19 cellular contexts compared by ENCODE assay signal in the genomic region with DNA sequence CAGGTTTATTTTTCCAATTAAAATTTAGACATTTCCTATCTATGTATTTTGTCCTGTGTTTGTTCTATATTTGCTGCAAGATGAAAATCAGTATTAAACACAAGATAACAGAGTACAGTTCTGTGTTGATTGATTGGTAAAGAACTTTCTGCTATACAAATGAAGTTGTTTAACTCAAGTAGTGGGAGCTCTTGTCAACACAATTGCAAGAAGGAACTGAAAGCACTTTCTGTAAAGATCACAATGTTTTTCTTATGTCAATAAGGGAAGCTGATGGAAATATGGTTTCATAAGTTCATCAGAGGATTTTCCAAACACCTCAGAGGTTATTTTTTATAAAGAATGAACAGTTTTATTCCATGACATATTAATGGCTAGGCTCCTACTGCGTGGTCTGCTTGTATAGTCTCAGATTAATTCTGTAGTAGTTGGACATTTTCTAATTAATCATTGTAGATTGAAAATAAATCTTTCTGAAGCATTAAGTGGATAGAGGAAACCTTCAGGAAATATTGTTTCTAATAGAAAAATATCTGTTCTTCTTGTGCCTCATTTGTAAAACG.
A peak's percentile ranks its signal among the peaks of the same experiment; 100 is the strongest.
DNase-seq lines count a peak whose midpoint lies in the region; ATAC-seq, FAIRE-seq and TF ChIP-seq lines count a peak whose summit lies in the region.
"Had no signal": no experiment of that assay in that cellular context is flagged by ENCODE, and none has a peak within 500 bp of the region (broad histone marks: within the 10 kb centered on the region; RNA-seq: fewer than 3 reads in every experiment).

No MANE protein-coding gene starts in this region.

- intact Hi-C loops in HCT116 (cut with micrococcal nuclease): no loop called here

- TF ChIP-seq POLR2A in GM12891 (IDR thresholded peaks at IDR 0.05; ENCODE audit: low read depth, low read length): no peak
- TF ChIP-seq POLR2A in HCT116 (IDR thresholded peaks at IDR 0.05; ENCODE audit: borderline replicate concordance, extremely low read depth, insufficient read depth, insufficient read length): no peak

- H4K20me1 ChIP-seq in HCT116 (ENCODE audit: insufficient read depth) (no peaks in the 10 kb centered on the region), SU-DHL-6 (ENCODE audit: low read depth, low read length) (no peaks in the 10 kb centered on the region)

- RAD21 ChIA-PET in HCT116 (lab: Charles Lee; ENCODE audit: low non-redundant PET in 1 of 2, low total read pairs in 2 of 2, uncharacterized antibody in 2 of 2, unreplicated experiment in 2 of 2): no interaction called here

- H3K27ac Mint-ChIP-seq in activated CD8-positive, alpha-beta T cell treated with anti-CD3 and anti-CD28 coated beads, Interleukin-2, amount 10 ng/mL, durations not matched to agents 7 days and 5 days: no peak overlapping the region
- H3K27ac Mint-ChIP-seq: T-cell had no signal

- H3K9me2 ChIP-seq in HCT116 (ENCODE audit: insufficient read depth) (no peaks in the 10 kb centered on the region), SU-DHL-6 (replicated peaks; ENCODE audit: insufficient read depth, low read length) (no peaks in the 10 kb centered on the region)

- DNase-seq in GM12891 (ENCODE audit: insufficient read length, low spot score) (no peak), HCT116 (ENCODE audit: low read depth, low spot score) (no peak), NAMALWA (ENCODE audit: low spot score) (peak; percentile 3), midbrain (lab: John Stamatoyannopoulos, UW) (no peak), NCI-H2029 (lab: John Stamatoyannopoulos, UW) (no peak)
- DNase-seq in activated CD8-positive, alpha-beta T cell treated with anti-CD3 and anti-CD28 coated beads, Interleukin-2, amount 10 ng/mL, durations not matched to agents 7 days and 5 days: no peak
- DNase-seq: COR-L47, HCEC 1CT, NCI-H1417 treated with DMSO at 0.1 percent for 48 hours, NCI-H2029 treated with DMSO at 0.1 percent for 48 hours, NCI-H510A, PC-9, T-cell, T-helper 9 cell had no signal

- FAIRE-seq in GM12891 (lab: Jason Lieb, UNC): no peak
- FAIRE-seq: K562 had no signal

- H3K4me3 ChIP-seq in HCT116 (replicated peaks in 1 of 2; ENCODE audit: low read depth in 1 of 2, low read length in 2 of 2): no peak overlapping the region
- H3K4me3 ChIP-seq in SU-DHL-6 (ENCODE audit: insufficient read depth, low read length, poor library complexity, severe bottlenecking): no peak overlapping the region
- H3K4me3 ChIP-seq: GM23248, K562, PC-9, SK-N-MC had no signal

- no peaks in the 10 kb centered on the region for H3K4me1 Mint-ChIP-seq in activated CD8-positive, alpha-beta T cell treated with anti-CD3 and anti-CD28 coated beads, Interleukin-2, amount 10 ng/mL, durations not matched to agents 7 days and 5 days (ENCODE audit: low read depth)
- H3K4me1 Mint-ChIP-seq: T-cell had no signal

- no peaks in the 10 kb centered on the region for H3K27me3 Mint-ChIP-seq in activated CD8-positive, alpha-beta T cell treated with anti-CD3 and anti-CD28 coated beads, Interleukin-2, amount 10 ng/mL, durations not matched to agents 7 days and 5 days (ENCODE audit: low read depth)
- H3K27me3 Mint-ChIP-seq: T-cell had no signal

- H3K27ac ChIP-seq in HCT116 (ENCODE audit: low read depth, low read length): no peak overlapping the region
- H3K27ac ChIP-seq in SU-DHL-6 (ENCODE audit: low read depth, low read length): no peak overlapping the region
- H3K27ac ChIP-seq: GM23248, PC-9, SK-N-MC had no signal

- CTCF ChIA-PET in HCT116 (lab: Charles Lee): no interaction called here
- CTCF ChIA-PET in activated CD8-positive, alpha-beta T cell treated with anti-CD3 and anti-CD28 coated beads, Interleukin-2, amount 10 ng/mL, durations not matched to agents 7 days and 5 days (lab: Charles Lee): no interaction called here

- H3K9me3 ChIP-seq in HCT116 (ENCODE audit: control insufficient read depth in 1 of 2, insufficient read depth in 1 of 2, low read depth in 1 of 2, low read length in 2 of 2): no peaks in the 10 kb centered on the region
- H3K9me3 ChIP-seq in SU-DHL-6 (ENCODE audit: insufficient read depth, low read length): no peaks in the 10 kb centered on the region

- no peaks in the 10 kb centered on the region for H3K36me3 ChIP-seq in HCT116 (ENCODE audit: control insufficient read depth in 1 of 2, insufficient read depth in 2 of 2, low read length in 2 of 2)
- H3K36me3 ChIP-seq in SU-DHL-6 (ENCODE audit: low read length): no peaks in the 10 kb centered on the region

- no peak for TF ChIP-seq RAD21 in HCT116 (IDR thresholded peaks at IDR 0.05; ENCODE audit: low read depth)

- H2AFZ ChIP-seq in HCT116 (ENCODE audit: low read depth, low read length, poor library complexity, severe bottlenecking): no peak overlapping the region
- peak overlapping the region; percentile 43 for H2AFZ ChIP-seq in SU-DHL-6 (ENCODE audit: low read depth, low read length, severe bottlenecking)
- H2AFZ ChIP-seq: GM23248, PC-9 had no signal

- peaks cover 0 to 12% of the 10 kb centered on the region in 2 experiments; a peak in 1 of 4 replicates for H3K4me1 ChIP-seq in HCT116 (ENCODE audit: control insufficient read depth in 1 of 2, insufficient read depth in 2 of 2, low read length in 2 of 2)

- no TSS peak for BruUV-seq in HCT116 (replicated peaks; lab: Mats Ljungman, UMichigan)

- POLR2A ChIA-PET in HCT116 (lab: Charles Lee): no interaction called here
- POLR2A ChIA-PET in activated CD8-positive, alpha-beta T cell treated with anti-CD3 and anti-CD28 coated beads, Interleukin-2, amount 10 ng/mL, durations not matched to agents 7 days and 5 days (lab: Charles Lee): no interaction called here

- H3K9me3 Mint-ChIP-seq in activated CD8-positive, alpha-beta T cell treated with anti-CD3 and anti-CD28 coated beads, Interleukin-2, amount 10 ng/mL, durations not matched to agents 7 days and 5 days (ENCODE audit: insufficient read depth): no peaks in the 10 kb centered on the region

- no peak for TF ChIP-seq CTCF in HCT116 (IDR thresholded peaks at IDR 0.05 in 2 of 3, conservative IDR thresholded peaks at IDR 0.05 in 1 of 3; ENCODE audit: borderline replicate concordance in 1 of 3, insufficient read depth in 1 of 3, low read depth in 2 of 3, low read length in 2 of 3)
- TF ChIP-seq CTCF in SU-DHL-6 (IDR thresholded peaks at IDR 0.05; ENCODE audit: insufficient read depth, low read length, poor library complexity, severe bottlenecking): no peak

- H3K9ac ChIP-seq in HCT116 (ENCODE audit: low read length) (no peak overlapping the region), SU-DHL-6 (ENCODE audit: low read length) (no peak overlapping the region)
- H3K9ac ChIP-seq: GM23248 had no signal

- H3K4me2 ChIP-seq in HCT116 (ENCODE audit: low read length): peak overlapping the region; percentile 16; the same call in 1 of the 2 replicates
- peak overlapping the region; percentile 5 for H3K4me2 ChIP-seq in SU-DHL-6 (ENCODE audit: low read depth, low read length, poor library complexity, severe bottlenecking)
- H3K4me2 ChIP-seq: PC-9 had no signal

- no peaks in the 10 kb centered on the region for H3F3A ChIP-seq in SU-DHL-6 (ENCODE audit: insufficient read depth)

- ATAC-seq in HCT116 (no peak), HG03280 (IDR thresholded peaks at IDR 0.05; ENCODE audit: unreplicated experiment) (no peak)
- no peak for ATAC-seq in activated CD8-positive, alpha-beta T cell treated with anti-CD3 and anti-CD28 coated beads, Interleukin-2, amount 10 ng/mL, durations not matched to agents 7 days and 5 days
- ATAC-seq: K562, T-cell had no signal

- no peaks in the 10 kb centered on the region for H3K36me3 Mint-ChIP-seq in activated CD8-positive, alpha-beta T cell treated with anti-CD3 and anti-CD28 coated beads, Interleukin-2, amount 10 ng/mL, durations not matched to agents 7 days and 5 days (ENCODE audit: low read depth)
- H3K36me3 Mint-ChIP-seq: T-cell had no signal

- H3K4me3 Mint-ChIP-seq in activated CD8-positive, alpha-beta T cell treated with anti-CD3 and anti-CD28 coated beads, Interleukin-2, amount 10 ng/mL, durations not matched to agents 7 days and 5 days: no peak overlapping the region
- H3K4me3 Mint-ChIP-seq: T-cell had no signal

- H3K27me3 ChIP-seq in HCT116 (ENCODE audit: insufficient read depth, low read length) (no peaks in the 10 kb centered on the region), SU-DHL-6 (ENCODE audit: low read length) (no peaks in the 10 kb centered on the region)

- no peaks in the 10 kb centered on the region for H3K79me2 ChIP-seq in HCT116 (ENCODE audit: insufficient read depth, low read length)
- H3K79me2 ChIP-seq in SU-DHL-6 (ENCODE audit: insufficient read depth, low read length): no peaks in the 10 kb centered on the region

TF ChIP-seq in GM12891, 5 proteins besides CTCF, POLR2A, EP300 and RAD21:
- TF ChIP-seq POU2F2 (IDR thresholded peaks at IDR 0.05; ENCODE audit: low read depth, low read length) (no peak), PAX5 (IDR thresholded peaks at IDR 0.05; ENCODE audit: insufficient read depth, low read length, severe bottlenecking) (no peak), SPI1 (IDR thresholded peaks at IDR 0.05; ENCODE audit: low read depth, low read length) (peak; percentile 69)

TF ChIP-seq in HCT116, 20 proteins besides CTCF, POLR2A, EP300 and RAD21 (continues in another document):
- TF ChIP-seq ZNF274 (IDR thresholded peaks at IDR 0.05; ENCODE audit: low read depth, low read length) (no peak), FOSL1 (IDR thresholded peaks at IDR 0.05; ENCODE audit: low read depth) (no peak), ZFX (IDR thresholded peaks at IDR 0.05) (no peak), YY1 (IDR thresholded peaks at IDR 0.05; ENCODE audit: extremely low read depth, insufficient replicate concordance, low read depth, low read length) (no peak)
